ENCODE assay signal across 8 cellular contexts in the genomic region with DNA sequence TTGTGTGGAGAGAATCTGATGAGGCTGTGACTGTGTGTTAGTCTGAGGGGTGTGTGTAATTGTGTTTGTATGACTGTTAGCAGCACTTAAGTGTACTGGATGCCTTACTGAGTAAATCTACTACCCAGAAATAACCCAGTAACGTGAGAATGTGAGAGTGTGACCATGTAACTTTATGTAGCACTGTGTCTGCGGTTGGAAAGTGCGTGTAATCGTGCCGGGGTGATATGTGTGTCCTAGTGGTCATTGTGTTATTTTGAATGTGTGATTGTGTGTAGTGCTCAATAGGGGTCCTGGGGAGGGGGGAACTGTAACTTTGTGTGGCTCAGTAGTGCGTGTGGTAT. TPM values are rescaled to one million over a fixed set of nuclear protein-coding genes. Genes with fewer than 3 reads are reported as not detected.
DNase-seq lines count a peak whose midpoint lies in the region; ATAC-seq and TF ChIP-seq lines count a peak whose summit lies in the region.

No MANE protein-coding gene starts in this region.

- CTCF ChIA-PET in OCI-LY7 (lab: Charles Lee; ENCODE audit: unreplicated experiment) = no interaction called here

- H3K27ac ChIP-seq in OCI-LY7 (ENCODE audit: low read depth, low read length, poor library complexity, severe bottlenecking) (peak overlapping the region; percentile 76), ectodermal cell (ENCODE audit: insufficient read depth, low read depth, low read length, poor library complexity, severe bottlenecking) (no peak overlapping the region)

- no peaks in the 10 kb centered on the region for H3K27me3 Mint-ChIP-seq in naive B cell

- H3K36me3 ChIP-seq in OCI-LY7 (ENCODE audit: insufficient read depth, low read length) = peaks cover 43% of the 10 kb centered on the region
- H3K36me3 ChIP-seq in ectodermal cell (ENCODE audit: control insufficient read depth, insufficient read depth, low read length) = no peaks in the 10 kb centered on the region

- no peak for TF ChIP-seq CTCF in OCI-LY7 (conservative IDR thresholded peaks at IDR 0.05; ENCODE audit: low read length)

- peaks cover 0 to 6% (median 0%) of the 10 kb centered on the region in 7 donors for H3K9me3 Mint-ChIP-seq in naive B cell

- H3K9me3 ChIP-seq in OCI-LY7 (ENCODE audit: low read length) = peaks cover 21% of the 10 kb centered on the region; the same call in 1 of the 2 replicates
- H3K9me3 ChIP-seq in ectodermal cell (ENCODE audit: control insufficient read depth, low read length) = no peaks in the 10 kb centered on the region

- no peaks in the 10 kb centered on the region for H4K20me1 ChIP-seq in OCI-LY7 (ENCODE audit: insufficient read depth, low read length)

- peaks cover 9 to 15% of the 10 kb centered on the region in 2 donors for H3K36me3 Mint-ChIP-seq in naive B cell

- H3K4me2 ChIP-seq in OCI-LY7 (ENCODE audit: low read length) = peak overlapping the region; percentile 80

- POLR2A ChIA-PET in OCI-LY7 (lab: Charles Lee) = no interaction called here

- ATAC-seq in naive B cell (ENCODE audit: low read depth in 2 of 2) = no peak
- ATAC-seq in HG03095 (IDR thresholded peaks at IDR 0.05; ENCODE audit: unreplicated experiment) = no peak
- no peak for ATAC-seq in GM21360 (IDR thresholded peaks at IDR 0.05; ENCODE audit: unreplicated experiment)

- BruUV-seq in OCI-LY7 (replicated peaks; lab: Mats Ljungman, UMichigan) = TSS peak; percentile 78

- DNase-seq in EH (ENCODE audit: low read depth) (peak; percentile 37), OCI-LY7 (ENCODE audit: low spot score) (no peak), naive B cell (no peak), foreskin melanocyte (no peak), SHP77 (lab: John Stamatoyannopoulos, UW) (no peak)

- H3K4me1 ChIP-seq in OCI-LY7 (ENCODE audit: insufficient read depth, low read length, poor library complexity, severe bottlenecking) (peaks cover 5% of the 10 kb centered on the region), ectodermal cell (ENCODE audit: control insufficient read depth, insufficient read depth, low read length) (peaks cover 6% of the 10 kb centered on the region)

- peaks cover 24 to 45% (median 44%) of the 10 kb centered on the region in 3 donors for H3K4me1 Mint-ChIP-seq in naive B cell

- no peaks in the 10 kb centered on the region for H3K9me2 ChIP-seq in OCI-LY7 (ENCODE audit: insufficient read depth, low read length)

- intact Hi-C loops in OCI-LY7 (cut with micrococcal nuclease; ENCODE audit: unreplicated experiment) = loop anchor here (5.0 to 10.0 kb wide), 4 partner anchors 366 to 1096 kb away; a partner anchor contains a TSS

- peaks cover 32% of the 10 kb centered on the region; the same call in 1 of the 2 replicates for H3K79me2 ChIP-seq in OCI-LY7 (ENCODE audit: insufficient read depth, low read depth, low read length)

- peak overlapping the region; percentile 95 to 100 (median 98) for H3K4me3 Mint-ChIP-seq in naive B cell

- H3K4me3 ChIP-seq in OCI-LY7 (ENCODE audit: low read depth, low read length, poor library complexity, severe bottlenecking) = peak overlapping the region; percentile 91
- H3K4me3 ChIP-seq in ectodermal cell (ENCODE audit: insufficient read depth, low read depth, low read length) = peak overlapping the region; percentile 84

- no peaks in the 10 kb centered on the region for H3K27me3 ChIP-seq in ectodermal cell (ENCODE audit: control insufficient read depth, insufficient read depth, low read length, poor library complexity, severe bottlenecking)

- H2AFZ ChIP-seq in OCI-LY7 (ENCODE audit: low read length) = peak overlapping the region; percentile 94

- WGBS in ectodermal cell, 2 experiments = 58 to 65% methylated on average over 6 of the region's 6 CpGs

- peak overlapping the region; percentile 96 to 99 (median 98) for H3K27ac Mint-ChIP-seq in naive B cell

RNA-seq across cellular contexts. Expression of a gene that starts 0.6 kb away (rescaled TPM):
- 10.6 and 11.4 TPM in 2 replicates for total RNA-seq in OCI-LY7 (2014; rRNA removed; shearing (Covaris generic))
- 16.3 and 17.2 TPM in 2 replicates for total RNA-seq in OCI-LY7 (2022)
- 7.4 TPM for polyA plus RNA-seq in ectodermal cell (2013, experiment 1 of 4)
- 6.4 TPM for polyA plus RNA-seq in ectodermal cell (2013, experiment 2 of 4)
- polyA plus RNA-seq in ectodermal cell (2013, experiment 3 of 4) = 5.4 TPM
- 6.8 TPM for polyA plus RNA-seq in ectodermal cell (2013, experiment 4 of 4)
- polyA plus RNA-seq in naive B cell (ENCODE audit: low read depth in 6 of 6) = 10 to 100 TPM in 5 of 6 donors, 1 to 10 TPM in 1; 8.6 to 18.5 (median 13.9) TPM

RNA-seq across cellular contexts. Expression of a gene that starts 8.2 kb away (rescaled TPM):
- total RNA-seq in OCI-LY7 (2014; rRNA removed; shearing (Covaris generic)) = 17.4 and 17.8 TPM in 2 replicates
- 20.9 and 22.7 TPM in 2 replicates for total RNA-seq in OCI-LY7 (2022)
- 10.6 TPM for polyA plus RNA-seq in ectodermal cell (2013, experiment 1 of 4)
- 13.0 TPM for polyA plus RNA-seq in ectodermal cell (2013, experiment 2 of 4)
- polyA plus RNA-seq in ectodermal cell (2013, experiment 3 of 4) = 5.1 TPM
- 6.8 TPM for polyA plus RNA-seq in ectodermal cell (2013, experiment 4 of 4)
- 10 to 100 TPM in 3 of 6 donors, 1 to 10 TPM in 3; 4.7 to 15.1 (median 10.9) TPM for polyA plus RNA-seq in naive B cell (ENCODE audit: low read depth in 6 of 6)

RNA-seq across cellular contexts. Expression of a gene that starts 46.1 kb away (rescaled TPM):
- 9.9 and 11.9 TPM in 2 replicates for total RNA-seq in OCI-LY7 (2014; rRNA removed; shearing (Covaris generic))
- 15.9 and 17.1 TPM in 2 replicates for total RNA-seq in OCI-LY7 (2022)
- polyA plus RNA-seq in ectodermal cell (2013, experiment 1 of 4) = 11.7 TPM
- 12.5 TPM for polyA plus RNA-seq in ectodermal cell (2013, experiment 2 of 4)
- 10.0 TPM for polyA plus RNA-seq in ectodermal cell (2013, experiment 3 of 4)
- polyA plus RNA-seq in ectodermal cell (2013, experiment 4 of 4) = 14.4 TPM
- 10 to 100 TPM; 29.8 to 62.0 (median 58.7) TPM for polyA plus RNA-seq in naive B cell (ENCODE audit: low read depth in 6 of 6)
